8 cellular contexts compared by ENCODE assay signal in the genomic region with DNA sequence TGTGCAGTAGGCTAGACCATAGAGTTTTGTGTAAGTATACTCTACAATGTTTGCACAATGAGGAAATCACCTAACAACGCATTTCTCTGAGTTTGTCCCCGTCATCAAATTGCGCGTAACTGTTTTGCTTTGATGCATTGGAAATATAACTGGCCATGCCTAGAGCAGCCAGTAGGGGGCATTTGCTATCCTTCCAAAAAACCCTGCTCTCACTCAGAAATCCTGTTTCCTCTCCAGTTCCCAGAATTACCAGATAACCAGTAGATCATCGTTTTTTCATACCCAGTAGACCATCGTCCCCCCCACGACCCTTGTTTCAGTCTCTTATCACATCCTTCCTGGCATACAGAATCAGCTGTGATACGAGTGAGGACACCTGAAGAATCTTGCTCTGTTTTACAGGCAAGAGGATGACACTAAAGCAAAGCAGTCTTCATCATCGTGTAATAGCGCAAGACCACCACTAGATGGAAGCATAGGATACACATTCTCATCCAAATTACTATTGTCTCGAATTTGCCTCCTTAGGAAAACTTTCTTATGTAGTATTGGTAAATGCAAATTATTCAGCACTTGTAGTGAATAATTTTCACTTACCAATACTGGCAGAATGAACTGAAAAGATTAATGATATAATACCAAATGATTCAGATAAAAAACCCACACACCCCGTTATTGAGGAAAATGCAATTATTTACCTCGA. TPM values are rescaled to one million over a fixed set of nuclear protein-coding genes. Genes with fewer than 3 reads are reported as not detected.
DNase-seq lines count a peak whose midpoint lies in the region; ATAC-seq, FAIRE-seq and TF ChIP-seq lines count a peak whose summit lies in the region.

No MANE protein-coding gene starts in this region.

- RAD21 ChIA-PET in GM12878 (lab: Charles Lee; ENCODE audit: unreplicated experiment), result interaction anchor here (0.6 to 5.0 kb wide), 9 partner anchors 146 to 722 kb away, joined by 3 to 24 read pairs (median 4); no protein-coding TSS in a partner anchor

- TF ChIP-seq RAD21 in GM12878 (IDR thresholded peaks at IDR 0.05; ENCODE audit: insufficient read depth, low read depth, low read length), result peak; percentile 86

- peak overlapping the region; percentile 99 for H2AFZ ChIP-seq in GM12878 (ENCODE audit: control insufficient read depth, low read depth, low read length)

- CTCF ChIA-PET in GM12878 (lab: Yijun Ruan, JAX), result interaction anchor here (0.6 to 6.4 kb wide), 42 partner anchors 9 to 777 kb away, joined by 3 to 112 read pairs (median 5); a partner anchor contains a TSS

- H4K20me1 ChIP-seq in GM12878 (ENCODE audit: control insufficient read depth, insufficient read depth), result no peaks in the 10 kb centered on the region

- no peak for TF ChIP-seq POLR2A in GM12878 (IDR thresholded peaks at IDR 0.05; ENCODE audit: low read depth, low read length)

- H3K9ac ChIP-seq in GM12878 (ENCODE audit: control insufficient read depth, insufficient read depth, low read length) (no peak overlapping the region; the same call in 1 of the 2 replicates), skeletal muscle satellite cell (ENCODE audit: low read depth, low read length) (peak overlapping the region; percentile 41)

- intact Hi-C loops in GM12878 (cut with micrococcal nuclease; ENCODE audit: unreplicated experiment), result loop anchor here (1.0 to 5.0 kb wide), 6 partner anchors 146 to 773 kb away; a partner anchor contains a TSS

- DNase-seq in A172 (ENCODE audit: low spot score) (peak; percentile 90), GM18507 (ENCODE audit: extremely low spot score, insufficient read length, low read depth) (peak; percentile 9), NCI-H1930 (lab: John Stamatoyannopoulos, UW) (peak; percentile 52 to 65), T1000 (lab: John Stamatoyannopoulos, UW) (peak; percentile 67), GM12878 (ENCODE audit: low read depth, low spot score) (peak; percentile 79), iPS DF 6.9 (ENCODE audit: low read depth, low spot score) (peak; percentile 86)

- 13% methylated on average over 13 of the region's 13 CpGs for WGBS in GM12878 (ENCODE audit: insufficient coverage, insufficient replicate concordance, low lambda C conversion rate, missing lambda C conversion rate)
- WGBS in iPS DF 6.9 (ENCODE audit: insufficient coverage, insufficient read length), result no CpG with 5 or more reads among the region's 13 CpGs

- in situ Hi-C loops in GM12878 (cut with MboI), result loop anchor here (5.0 to 10.0 kb wide), 4 partner anchors 288 to 773 kb away; a partner anchor contains a TSS

- no peaks in the 10 kb centered on the region for H3K4me1 ChIP-seq in GM12878 (ENCODE audit: control insufficient read depth, insufficient read depth, low read length)
- H3K4me1 ChIP-seq in iPS DF 6.9 (ENCODE audit: control insufficient read depth, insufficient read depth, low read length), result no peaks in the 10 kb centered on the region
- H3K4me1 ChIP-seq in skeletal muscle satellite cell (ENCODE audit: control insufficient read depth, insufficient read depth, low read length), result no peaks in the 10 kb centered on the region

- ATAC-seq in HG03025 (IDR thresholded peaks at IDR 0.05; ENCODE audit: low FRiP score, unreplicated experiment) (peak; percentile 97), GM12878 (peak; percentile 97)

- no TSS peak for BruUV-seq in GM12878 (replicated peaks; lab: Mats Ljungman, UMichigan)

- FAIRE-seq in GM18507 (lab: Jason Lieb, UNC) (peak; percentile 97), GM12878 (lab: Jason Lieb, UNC) (peak; percentile 99)

- H3K9me3 ChIP-seq in GM12878 (replicated peaks; ENCODE audit: control insufficient read depth, insufficient read depth, low read length), result no peaks in the 10 kb centered on the region; the same call in 2 of the 3 replicates
- no peaks in the 10 kb centered on the region for H3K9me3 ChIP-seq in iPS DF 6.9 (ENCODE audit: control insufficient read depth, insufficient read depth, low read length)
- no peaks in the 10 kb centered on the region for H3K9me3 ChIP-seq in skeletal muscle satellite cell (replicated peaks; ENCODE audit: low read length)

- no peaks in the 10 kb centered on the region for H3K36me3 ChIP-seq in GM12878 (ENCODE audit: control insufficient read depth in 2 of 2, insufficient read depth in 2 of 2, low read length in 1 of 2)
- no peaks in the 10 kb centered on the region for H3K36me3 ChIP-seq in iPS DF 6.9 (ENCODE audit: control insufficient read depth, insufficient read depth, low read length)
- no peaks in the 10 kb centered on the region for H3K36me3 ChIP-seq in skeletal muscle satellite cell (ENCODE audit: insufficient read depth, low read length)

- H3K4me2 ChIP-seq in GM12878 (ENCODE audit: control insufficient read depth, insufficient read depth) (peak overlapping the region; percentile 93), skeletal muscle satellite cell (ENCODE audit: low read length) (peak overlapping the region; percentile 94)

- SMC1A ChIA-PET in GM12878 (lab: Charles Lee; ENCODE audit: uncharacterized antibody, unreplicated experiment), result interaction anchor here (0.6 to 4.5 kb wide), 26 partner anchors 9 to 771 kb away, joined by 3 to 41 read pairs (median 4); a partner anchor contains a TSS

- TF ChIP-seq CTCF in GM12878 (IDR thresholded peaks at IDR 0.05 in 2 of 3, conservative IDR thresholded peaks at IDR 0.05 in 1 of 3; ENCODE audit: control insufficient read depth in 2 of 3, extremely low read depth in 1 of 3, insufficient read depth in 1 of 3, low read depth in 3 of 3, low read length in 3 of 3), result peak; percentile 61 to 95 (median 67)

- TF ChIP-seq EP300 in GM12878 (IDR thresholded peaks at IDR 0.05; ENCODE audit: borderline replicate concordance in 1 of 2, control insufficient read depth in 1 of 2, low read depth in 2 of 2, low read length in 2 of 2), result no peak

- H3K27ac ChIP-seq in GM12878 (ENCODE audit: control insufficient read depth, insufficient read depth), result no peak overlapping the region
- no peak overlapping the region for H3K27ac ChIP-seq in iPS DF 6.9 (ENCODE audit: low read length)

- no peaks in the 10 kb centered on the region for H3K79me2 ChIP-seq in GM12878 (ENCODE audit: control insufficient read depth, insufficient read depth, low read length)

- H3K27me3 ChIP-seq in GM12878 (replicated peaks in 1 of 2; ENCODE audit: control insufficient read depth in 2 of 2, insufficient read depth in 2 of 2, low read length in 1 of 2), result no peaks in the 10 kb centered on the region; a peak in 1 of 4 replicates
- H3K27me3 ChIP-seq in iPS DF 6.9 (ENCODE audit: control insufficient read depth, insufficient read depth, low read length), result no peaks in the 10 kb centered on the region
- H3K27me3 ChIP-seq in skeletal muscle satellite cell (ENCODE audit: control insufficient read depth, insufficient read depth, low read length), result peaks cover 40% of the 10 kb centered on the region

- POLR2A ChIA-PET in GM12878 (lab: Charles Lee), result no interaction called here

- H3K4me3 ChIP-seq in GM12878 (peak overlapping the region; percentile 66; the same call in 1 of the 2 replicates), iPS DF 6.9 (ENCODE audit: low read length) (peak overlapping the region; percentile 39; the same call in 1 of the 2 replicates), skeletal muscle satellite cell (ENCODE audit: low read length) (peak overlapping the region; percentile 68)

TF ChIP-seq in GM12878, 131 proteins besides CTCF, POLR2A, EP300 and RAD21 (continues in another document):
- TF ChIP-seq SRF (IDR thresholded peaks at IDR 0.05; ENCODE audit: low read depth in 2 of 2, low read length in 2 of 2) (0 out of 4 replicates have a peak, but pooled peaks of 1 of the 2 experiments have one; percentile 36), ESRRA (IDR thresholded peaks at IDR 0.05; ENCODE audit: low read length) (no peak), IKZF1 (conservative IDR thresholded peaks at IDR 0.05) (no peak; the same call in 1 of the 2 replicates), BCL11A (IDR thresholded peaks at IDR 0.05; ENCODE audit: low read depth, low read length) (no peak)

RNA-seq across cellular contexts. Expression of a gene that starts 4.4 kb away (rescaled TPM):
- total RNA-seq in A172 (2014; rRNA removed; shearing (Covaris generic)), result not detected in 2 replicates
- total RNA-seq in GM12878 (2013; cell fraction: nucleolus; rRNA removed), result not detected in 2 replicates
- total RNA-seq in GM12878 (2014; rRNA removed) (not detected in 2 replicates), GM12878 (2014; rRNA removed; fragmentation: Illumina TruSeq; extraction: Trizol) (not detected in 2 replicates), GM12878 (2021) (not detected in 2 replicates)
- polyA plus RNA-seq in GM12878 (2011; ENCODE audit: low read depth), result not detected
- polyA plus RNA-seq in GM12878 (2011; rRNA removed) (not detected in 2 replicates), GM12878 (2014; fragmentation: Illumina TruSeq; extraction: Trizol) (not detected in 2 replicates), GM12878 (2014; fragmentation: Nextera tagmentation; extraction: Ambion mirVana) (not detected), GM12878 (2014; rRNA removed) (not detected in 2 replicates), GM12878 (2016; fragmentation: Nextera tagmentation; extraction: Ambion mirVana) (not detected)
- polyA plus RNA-seq in GM12878 (2011; cell fraction: cytosol; rRNA removed), result not detected in 2 replicates
- not detected in 2 replicates for polyA plus RNA-seq in GM12878 (2011; cell fraction: nucleus; rRNA removed)
- polyA plus RNA-seq in GM12878 (2012), result not detected in 2 replicates
- not detected in 2 replicates for polyA minus RNA-seq in GM12878 (2011; rRNA and poly(A)+ RNA removed)
- polyA minus RNA-seq in GM12878 (2011; cell fraction: cytosol; rRNA and poly(A)+ RNA removed), result not detected in 2 replicates
- not detected in 2 replicates for polyA minus RNA-seq in GM12878 (2011; cell fraction: nucleus; rRNA and poly(A)+ RNA removed)
- not detected in 2 replicates for total RNA-seq in skeletal muscle satellite cell (2012; rRNA removed)

RNA-seq across cellular contexts. Expression of a gene that starts 47.5 kb away (rescaled TPM):
- not detected in 2 replicates for total RNA-seq in A172 (2014; rRNA removed; shearing (Covaris generic))
- not detected in 2 replicates for total RNA-seq in GM12878 (2013; cell fraction: nucleolus; rRNA removed)
- total RNA-seq in GM12878 (2014; rRNA removed) (not detected in 2 replicates), GM12878 (2014; rRNA removed; fragmentation: Illumina TruSeq; extraction: Trizol) (not detected in 2 replicates), GM12878 (2021) (not detected in 2 replicates)
- polyA plus RNA-seq in GM12878 (2011; ENCODE audit: low read depth), result not detected
- polyA plus RNA-seq in GM12878 (2011; rRNA removed) (not detected in 2 replicates), GM12878 (2014; fragmentation: Illumina TruSeq; extraction: Trizol) (not detected in 2 replicates), GM12878 (2014; fragmentation: Nextera tagmentation; extraction: Ambion mirVana) (not detected), GM12878 (2014; rRNA removed) (not detected in 2 replicates), GM12878 (2016; fragmentation: Nextera tagmentation; extraction: Ambion mirVana) (not detected)
- polyA plus RNA-seq in GM12878 (2011; cell fraction: cytosol; rRNA removed), result not detected in 2 replicates
- not detected in 2 replicates for polyA plus RNA-seq in GM12878 (2011; cell fraction: nucleus; rRNA removed)
- not detected in 2 replicates for polyA plus RNA-seq in GM12878 (2012)
- not detected in 2 replicates for polyA minus RNA-seq in GM12878 (2011; rRNA and poly(A)+ RNA removed)
- not detected in 2 replicates for polyA minus RNA-seq in GM12878 (2011; cell fraction: cytosol; rRNA and poly(A)+ RNA removed)
- polyA minus RNA-seq in GM12878 (2011; cell fraction: nucleus; rRNA and poly(A)+ RNA removed), result not detected in 2 replicates
- total RNA-seq in skeletal muscle satellite cell (2012; rRNA removed), result not detected in 2 replicates

Comparison
In these comparisons a context has a peak if more than half of its experiments do, and no peak if none do; other contexts are left out.
1. DNase-seq: peak in every context shown above with its lines; median percentile 90 in A172; 86 in iPS DF 6.9; 79 in GM12878; 67 in T1000; 58 in NCI-H1930; 9 in GM18507.